Comparison of ENCODE assay signal across 31 cellular contexts in the genomic region with DNA sequence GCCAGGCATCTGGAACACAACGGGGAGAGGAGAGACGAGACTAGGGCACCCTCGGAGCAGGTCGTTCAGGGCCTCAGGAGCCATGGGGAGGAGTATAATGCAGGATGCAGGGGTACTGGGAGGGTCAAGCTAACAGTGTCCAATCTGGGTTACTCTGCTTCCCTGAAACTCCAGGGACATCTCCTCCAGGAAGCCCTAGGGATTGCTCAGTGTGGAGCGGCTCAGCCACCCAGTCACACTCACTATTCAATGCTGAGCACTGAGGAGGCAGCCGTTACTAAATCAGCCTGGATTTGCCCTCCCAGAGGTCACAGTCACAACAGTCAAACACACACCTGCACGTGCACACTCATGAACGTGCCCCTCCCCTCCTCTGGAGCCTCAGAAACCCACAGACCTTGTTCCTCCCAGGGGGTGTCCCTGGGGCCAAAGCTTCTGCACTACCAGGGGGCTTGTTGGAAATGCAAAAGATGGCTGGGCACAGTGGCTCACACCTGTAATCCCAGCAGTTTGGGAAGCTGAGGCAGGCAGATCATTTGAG. TPM values are rescaled to one million over a fixed set of nuclear protein-coding genes. Genes with fewer than 3 reads are reported as not detected.
"Had no signal": no experiment of that assay in that cellular context is flagged by ENCODE, and none has a peak within 500 bp of the region (broad histone marks: within the 10 kb centered on the region; RNA-seq: fewer than 3 reads in every experiment).

No MANE protein-coding gene starts in this region.

- H3K4me3 Mint-ChIP-seq: activated CD4-positive, alpha-beta T cell treated with anti-CD3 and anti-CD28 coated beads for 36 hours; activated naive CD8-positive, alpha-beta T cell; central memory CD8-positive, alpha-beta T cell; nephron; T-helper 2 cell treated with Interferon-gamma antibody and Interleukin-4, amounts not matched to agents 5 μg/mL and 100 μg/mL, for 36 hours had no signal

- H3K27ac Mint-ChIP-seq: activated CD4-positive, alpha-beta T cell treated with anti-CD3 and anti-CD28 coated beads for 36 hours; activated naive CD8-positive, alpha-beta T cell; nephron; T-helper 2 cell treated with Interferon-gamma antibody and Interleukin-4, amounts not matched to agents 5 μg/mL and 100 μg/mL, for 36 hours had no signal

- ATAC-seq: activated CD4-positive, alpha-beta T cell treated with anti-CD3 and anti-CD28 coated beads for 36 hours; gastrocnemius medialis; mucosa of descending colon had no signal

- FAIRE-seq: bronchial epithelial cell, colon, endometrium, islet of Langerhans, urothelium cell line had no signal

- H3K27me3 ChIP-seq: gastrocnemius medialis, ovary had no signal

- H3K4me3 ChIP-seq: gastrocnemius medialis, left ventricle myocardium inferior, mucosa of descending colon, ovary, prostate gland, smooth muscle cell, tibial nerve had no signal

- H3K36me3 Mint-ChIP-seq: activated naive CD8-positive, alpha-beta T cell had no signal

- H3K4me2 ChIP-seq: smooth muscle cell had no signal

- H3K27ac ChIP-seq: epithelial cell of prostate, gastrocnemius medialis, left ventricle myocardium inferior, ovary, prostate gland, tibial nerve had no signal

- H3K9me3 Mint-ChIP-seq: central memory CD8-positive, alpha-beta T cell; nephron; T-helper 2 cell treated with Interferon-gamma antibody and Interleukin-4, amounts not matched to agents 5 μg/mL and 100 μg/mL, for 36 hours had no signal

- H3K9me3 ChIP-seq: gastrocnemius medialis, left ventricle myocardium inferior, mucosa of descending colon, ovary, prostate gland, tibial nerve had no signal

- DNase-seq: activated CD4-positive, alpha-beta T cell treated with anti-CD3 and anti-CD28 coated beads for 36 hours; activated CD4-positive, CD25-positive, alpha-beta regulatory T cell; activated CD8-positive, alpha-beta memory T cell treated with anti-CD3 and anti-CD28 coated beads for 24 hours; activated effector memory CD4-positive, alpha-beta T cell treated with Interleukin-2 at 50 U/mL for 16 hours; activated naive CD4-positive, alpha-beta T cell treated with Interleukin-2 at 50 U/mL for 16 hours; anterior cingulate cortex; dermis blood vessel endothelial cell; effector CD4-positive, alpha-beta T cell; gastrocnemius medialis; glutamatergic neuron; left ventricle myocardium inferior; mucosa of descending colon; ovary; stimulated activated CD4-positive, alpha-beta T cell treated with anti-CD3 and anti-CD28 coated beads, Interleukin-1b, Interleukin-23, amount 100 ng/mL, for 48 hours; stimulated activated CD4-positive, alpha-beta T cell treated with anti-CD3 and anti-CD28 coated beads, Interleukin-4, amount 100 ng/mL, for 4 hours; stimulated activated naive CD4-positive, alpha-beta T cell treated with Interleukin-2 at 50 U/mL for 16 hours; T-helper 1 cell had no signal

- H3K36me3 ChIP-seq: gastrocnemius medialis, left ventricle myocardium inferior, ovary, prostate gland, tibial nerve had no signal

RNA-seq across cellular contexts. Expression of a gene that starts 37.4 kb away (rescaled TPM):
- total RNA-seq: lung microvascular endothelial cell had no signal
